1 cellular context compared by ENCODE assay signal in the genomic region with DNA sequence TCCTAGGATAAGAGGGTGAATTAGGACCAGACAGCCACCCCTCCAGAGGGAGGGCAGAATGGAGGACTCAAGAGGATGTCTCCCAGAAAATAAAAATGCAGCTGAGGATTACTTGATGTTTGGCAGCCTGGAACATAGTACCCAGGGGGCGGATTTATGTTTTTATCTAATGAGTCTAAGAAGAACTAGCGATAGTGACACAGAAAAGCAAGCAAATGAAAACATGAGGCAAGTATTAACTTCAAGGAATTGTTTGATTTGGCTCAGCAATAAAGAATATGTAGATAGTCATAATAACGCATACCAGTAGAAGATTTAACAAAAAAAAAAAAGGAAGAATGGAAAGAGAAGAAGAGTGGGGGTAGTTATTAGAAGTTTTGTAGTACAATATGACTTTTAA.
TF ChIP-seq lines count a peak whose summit lies in the region.

No MANE protein-coding gene starts in this region.

TF ChIP-seq in K562, 482 proteins besides CTCF, POLR2A, EP300 and RAD21 (continued from another document):
- TF ChIP-seq, protein P1, sequence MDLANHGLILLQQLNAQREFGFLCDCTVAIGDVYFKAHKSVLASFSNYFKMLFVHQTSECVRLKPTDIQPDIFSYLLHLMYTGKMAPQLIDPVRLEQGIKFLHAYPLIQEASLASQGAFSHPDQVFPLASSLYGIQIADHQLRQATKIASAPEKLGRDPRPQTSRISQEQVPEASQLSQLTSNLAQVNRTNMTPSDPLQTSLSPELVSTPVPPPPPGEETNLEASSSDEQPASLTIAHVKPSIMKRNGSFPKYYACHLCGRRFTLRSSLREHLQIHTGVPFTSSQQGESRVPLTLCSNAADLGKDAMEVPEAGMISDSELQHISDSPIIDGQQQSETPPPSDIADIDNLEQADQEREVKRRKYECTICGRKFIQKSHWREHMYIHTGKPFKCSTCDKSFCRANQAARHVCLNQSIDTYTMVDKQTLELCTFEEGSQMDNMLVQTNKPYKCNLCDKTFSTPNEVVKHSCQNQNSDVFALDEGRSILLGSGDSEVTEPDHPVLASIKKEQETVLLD (IDR thresholded peaks at IDR 0.05) = no peak
- TF ChIP-seq, protein P2, sequence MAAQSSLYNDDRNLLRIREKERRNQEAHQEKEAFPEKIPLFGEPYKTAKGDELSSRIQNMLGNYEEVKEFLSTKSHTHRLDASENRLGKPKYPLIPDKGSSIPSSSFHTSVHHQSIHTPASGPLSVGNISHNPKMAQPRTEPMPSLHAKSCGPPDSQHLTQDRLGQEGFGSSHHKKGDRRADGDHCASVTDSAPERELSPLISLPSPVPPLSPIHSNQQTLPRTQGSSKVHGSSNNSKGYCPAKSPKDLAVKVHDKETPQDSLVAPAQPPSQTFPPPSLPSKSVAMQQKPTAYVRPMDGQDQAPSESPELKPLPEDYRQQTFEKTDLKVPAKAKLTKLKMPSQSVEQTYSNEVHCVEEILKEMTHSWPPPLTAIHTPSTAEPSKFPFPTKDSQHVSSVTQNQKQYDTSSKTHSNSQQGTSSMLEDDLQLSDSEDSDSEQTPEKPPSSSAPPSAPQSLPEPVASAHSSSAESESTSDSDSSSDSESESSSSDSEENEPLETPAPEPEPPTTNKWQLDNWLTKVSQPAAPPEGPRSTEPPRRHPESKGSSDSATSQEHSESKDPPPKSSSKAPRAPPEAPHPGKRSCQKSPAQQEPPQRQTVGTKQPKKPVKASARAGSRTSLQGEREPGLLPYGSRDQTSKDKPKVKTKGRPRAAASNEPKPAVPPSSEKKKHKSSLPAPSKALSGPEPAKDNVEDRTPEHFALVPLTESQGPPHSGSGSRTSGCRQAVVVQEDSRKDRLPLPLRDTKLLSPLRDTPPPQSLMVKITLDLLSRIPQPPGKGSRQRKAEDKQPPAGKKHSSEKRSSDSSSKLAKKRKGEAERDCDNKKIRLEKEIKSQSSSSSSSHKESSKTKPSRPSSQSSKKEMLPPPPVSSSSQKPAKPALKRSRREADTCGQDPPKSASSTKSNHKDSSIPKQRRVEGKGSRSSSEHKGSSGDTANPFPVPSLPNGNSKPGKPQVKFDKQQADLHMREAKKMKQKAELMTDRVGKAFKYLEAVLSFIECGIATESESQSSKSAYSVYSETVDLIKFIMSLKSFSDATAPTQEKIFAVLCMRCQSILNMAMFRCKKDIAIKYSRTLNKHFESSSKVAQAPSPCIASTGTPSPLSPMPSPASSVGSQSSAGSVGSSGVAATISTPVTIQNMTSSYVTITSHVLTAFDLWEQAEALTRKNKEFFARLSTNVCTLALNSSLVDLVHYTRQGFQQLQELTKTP (IDR thresholded peaks at IDR 0.05; ENCODE audit: low read depth in 1 of 2, partially characterized antibody in 2 of 2) = no peak
- TF ChIP-seq KAT7 (CRISPR knock-in tag; IDR thresholded peaks at IDR 0.05; ENCODE audit: borderline replicate concordance) (no peak), SMAD2 (IDR thresholded peaks at IDR 0.05; ENCODE audit: low read depth, low read length) (no peak), TBP (optimal IDR thresholded peaks at IDR 0.05; ENCODE audit: low read depth, low read length) (no peak), CSDE1 (IDR thresholded peaks at IDR 0.05) (no peak), SMAD4 (CRISPR knock-in tag; conservative IDR thresholded peaks at IDR 0.05) (no peak), YY1 (IDR thresholded peaks at IDR 0.05; ENCODE audit: borderline replicate concordance in 1 of 3, control insufficient read depth in 1 of 3, extremely low read depth in 1 of 3, insufficient read depth in 3 of 3, insufficient read length in 1 of 3, insufficient replicate concordance in 2 of 3, low read depth in 1 of 3, low read length in 2 of 3) (no peak), IRF2 (CRISPR knock-in tag; IDR thresholded peaks at IDR 0.05) (no peak), NR2C1 (IDR thresholded peaks at IDR 0.05) (no peak), NR2C1 (tag; IDR thresholded peaks at IDR 0.05) (no peak), NFE2 (IDR thresholded peaks at IDR 0.05; ENCODE audit: low read depth) (no peak)
- TF ChIP-seq, protein P3, sequence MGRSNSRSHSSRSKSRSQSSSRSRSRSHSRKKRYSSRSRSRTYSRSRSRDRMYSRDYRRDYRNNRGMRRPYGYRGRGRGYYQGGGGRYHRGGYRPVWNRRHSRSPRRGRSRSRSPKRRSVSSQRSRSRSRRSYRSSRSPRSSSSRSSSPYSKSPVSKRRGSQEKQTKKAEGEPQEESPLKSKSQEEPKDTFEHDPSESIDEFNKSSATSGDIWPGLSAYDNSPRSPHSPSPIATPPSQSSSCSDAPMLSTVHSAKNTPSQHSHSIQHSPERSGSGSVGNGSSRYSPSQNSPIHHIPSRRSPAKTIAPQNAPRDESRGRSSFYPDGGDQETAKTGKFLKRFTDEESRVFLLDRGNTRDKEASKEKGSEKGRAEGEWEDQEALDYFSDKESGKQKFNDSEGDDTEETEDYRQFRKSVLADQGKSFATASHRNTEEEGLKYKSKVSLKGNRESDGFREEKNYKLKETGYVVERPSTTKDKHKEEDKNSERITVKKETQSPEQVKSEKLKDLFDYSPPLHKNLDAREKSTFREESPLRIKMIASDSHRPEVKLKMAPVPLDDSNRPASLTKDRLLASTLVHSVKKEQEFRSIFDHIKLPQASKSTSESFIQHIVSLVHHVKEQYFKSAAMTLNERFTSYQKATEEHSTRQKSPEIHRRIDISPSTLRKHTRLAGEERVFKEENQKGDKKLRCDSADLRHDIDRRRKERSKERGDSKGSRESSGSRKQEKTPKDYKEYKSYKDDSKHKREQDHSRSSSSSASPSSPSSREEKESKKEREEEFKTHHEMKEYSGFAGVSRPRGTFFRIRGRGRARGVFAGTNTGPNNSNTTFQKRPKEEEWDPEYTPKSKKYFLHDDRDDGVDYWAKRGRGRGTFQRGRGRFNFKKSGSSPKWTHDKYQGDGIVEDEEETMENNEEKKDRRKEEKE (IDR thresholded peaks at IDR 0.05; ENCODE audit: borderline replicate concordance in 1 of 2, control insufficient read depth in 1 of 2, low read depth in 2 of 2, low read length in 1 of 2) = no peak
- TF ChIP-seq, protein P4, sequence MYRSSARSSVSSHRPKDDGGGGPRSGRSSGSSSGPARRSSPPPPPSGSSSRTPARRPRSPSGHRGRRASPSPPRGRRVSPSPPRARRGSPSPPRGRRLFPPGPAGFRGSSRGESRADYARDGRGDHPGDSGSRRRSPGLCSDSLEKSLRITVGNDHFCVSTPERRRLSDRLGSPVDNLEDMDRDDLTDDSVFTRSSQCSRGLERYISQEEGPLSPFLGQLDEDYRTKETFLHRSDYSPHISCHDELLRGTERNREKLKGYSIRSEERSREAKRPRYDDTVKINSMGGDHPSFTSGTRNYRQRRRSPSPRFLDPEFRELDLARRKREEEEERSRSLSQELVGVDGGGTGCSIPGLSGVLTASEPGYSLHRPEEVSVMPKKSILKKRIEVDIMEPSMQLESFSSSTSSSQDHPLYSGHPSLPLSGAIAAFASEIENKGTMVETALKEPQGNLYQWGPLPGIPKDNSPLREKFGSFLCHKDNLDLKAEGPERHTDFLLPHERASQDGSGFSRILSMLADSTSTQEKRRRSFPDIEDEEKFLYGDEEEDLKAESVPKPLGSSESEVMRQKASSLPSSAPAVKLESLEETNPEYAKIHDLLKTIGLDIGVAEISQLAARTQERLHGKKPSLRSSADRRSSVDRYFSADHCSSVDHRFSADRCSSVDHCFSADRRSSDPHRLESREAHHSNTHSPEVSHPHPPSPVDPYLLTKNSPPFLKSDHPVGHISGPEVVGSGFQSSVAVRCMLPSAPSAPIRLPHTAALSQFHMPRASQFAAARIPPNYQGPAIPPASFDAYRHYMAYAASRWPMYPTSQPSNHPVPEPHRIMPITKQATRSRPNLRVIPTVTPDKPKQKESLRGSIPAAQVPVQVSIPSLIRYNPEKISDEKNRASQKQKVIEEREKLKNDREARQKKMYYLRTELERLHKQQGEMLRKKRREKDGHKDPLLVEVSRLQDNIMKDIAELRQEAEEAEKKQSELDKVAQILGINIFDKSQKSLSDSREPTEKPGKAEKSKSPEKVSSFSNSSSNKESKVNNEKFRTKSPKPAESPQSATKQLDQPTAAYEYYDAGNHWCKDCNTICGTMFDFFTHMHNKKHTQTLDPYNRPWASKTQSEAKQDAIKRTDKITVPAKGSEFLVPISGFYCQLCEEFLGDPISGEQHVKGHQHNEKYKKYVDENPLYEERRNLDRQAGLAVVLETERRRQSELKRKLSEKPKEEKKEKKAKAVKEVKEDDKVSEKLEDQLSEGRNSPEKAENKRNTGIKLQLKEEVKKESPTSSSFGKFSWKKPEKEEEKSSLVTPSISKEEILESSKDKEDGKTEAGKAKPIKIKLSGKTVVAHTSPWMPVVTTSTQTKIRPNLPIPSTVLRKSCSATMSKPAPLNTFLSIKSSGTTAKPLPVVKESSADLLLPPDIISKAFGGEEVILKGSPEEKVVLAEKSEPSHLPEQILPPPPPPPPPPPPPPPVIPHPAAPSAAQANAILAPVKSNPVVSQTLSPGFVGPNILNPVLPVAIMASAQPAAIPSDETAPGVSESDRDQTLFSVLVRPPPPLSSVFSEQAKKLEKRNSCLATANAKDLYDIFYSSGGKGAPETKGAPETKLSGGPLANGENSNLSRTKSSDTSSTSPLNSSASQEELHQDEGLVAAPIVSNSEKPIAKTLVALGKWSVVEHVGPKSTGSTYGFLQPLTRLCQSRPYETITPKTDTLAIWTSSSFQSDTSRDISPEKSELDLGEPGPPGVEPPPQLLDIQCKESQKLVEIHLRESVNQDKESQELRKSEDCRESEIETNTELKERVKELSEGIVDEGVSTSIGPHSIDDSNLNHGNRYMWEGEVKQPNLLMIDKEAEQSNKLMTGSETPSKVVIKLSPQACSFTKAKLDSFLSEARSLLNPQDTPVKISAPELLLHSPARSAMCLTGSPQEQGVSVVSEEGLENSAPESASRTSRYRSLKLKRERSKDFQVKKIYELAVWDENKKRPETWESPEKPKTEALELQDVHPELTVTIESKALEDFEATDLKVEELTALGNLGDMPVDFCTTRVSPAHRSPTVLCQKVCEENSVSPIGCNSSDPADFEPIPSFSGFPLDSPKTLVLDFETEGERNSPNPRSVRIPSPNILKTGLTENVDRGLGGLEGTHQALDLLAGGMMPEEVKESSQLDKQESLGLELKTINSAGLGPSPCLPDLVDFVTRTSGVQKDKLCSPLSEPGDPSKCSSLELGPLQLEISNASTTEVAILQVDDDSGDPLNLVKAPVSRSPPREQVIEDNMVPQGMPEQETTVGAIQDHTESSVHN (IDR thresholded peaks at IDR 0.05; ENCODE audit: borderline replicate concordance in 1 of 2, low read depth in 1 of 2) = no peak
